Comparison of ENCODE assay signal across 19 cellular contexts in genomic region chr17:71936977-71937376, GRCh38.
A peak's percentile ranks its signal among the peaks of the same experiment; 100 is the strongest.
DNase-seq lines count a peak whose midpoint lies in the region; ATAC-seq, FAIRE-seq and TF ChIP-seq lines count a peak whose summit lies in the region.
"Had no signal": no experiment of that assay in that cellular context is flagged by ENCODE, and none has a peak within 500 bp of the region (broad histone marks: within the 10 kb centered on the region; RNA-seq: fewer than 3 reads in every experiment).

No MANE protein-coding gene starts in this region.

- intact Hi-C loops in PC-3 (cut with micrococcal nuclease) = no loop called here

- H3K27me3 ChIP-seq in PC-3 (ENCODE audit: low read length) (no peaks in the 10 kb centered on the region), smooth muscle cell (ENCODE audit: low read depth) (no peaks in the 10 kb centered on the region)

- H3K27ac ChIP-seq in PC-3 (ENCODE audit: low read length) (peak overlapping the region; percentile 50), epithelial cell of prostate (peak overlapping the region; percentile 71), smooth muscle cell (ENCODE audit: low read depth) (no peak overlapping the region)

- H3K9me3 ChIP-seq in PC-3 (ENCODE audit: low read length) = no peaks in the 10 kb centered on the region
- no peaks in the 10 kb centered on the region for H3K9me3 ChIP-seq in smooth muscle cell (replicated peaks; ENCODE audit: low read depth)

- DNase-seq in H54 (ENCODE audit: insufficient read length, low spot score) = no peak
- peak; percentile 97 for DNase-seq in PC-3
- DNase-seq in epithelial cell of prostate (ENCODE audit: low read depth, low spot score) = peak; percentile 63
- no peak for DNase-seq in smooth muscle cell (lab: John Stamatoyannopoulos, UW; ENCODE audit: unreplicated experiment)
- no peak for DNase-seq in NCI-H2171 treated with DMSO at 0.1 percent for 48 hours (lab: John Stamatoyannopoulos, UW)
- DNase-seq in NCI-H2081 (lab: John Stamatoyannopoulos, UW) = no peak
- no peak for DNase-seq in RCC 7860 (ENCODE audit: low spot score)
- DNase-seq: ACHN; AML-193; DMS153; HCEC 1CT; KG1; NCI-H1092; NCI-H1694; NCI-H446; NK-92 treated with Interleukin-12 subunit alpha and Interleukin-12 subunit beta, amount 100 ng/mL, for 24 hours; OCI-M1; SW 1271 had no signal

- no peaks in the 10 kb centered on the region for H4K20me1 ChIP-seq in PC-3 (ENCODE audit: low read length)
- H4K20me1 ChIP-seq in smooth muscle cell (ENCODE audit: low read depth) = no peaks in the 10 kb centered on the region

- no peak for TF ChIP-seq POLR2A in H54 (IDR thresholded peaks at IDR 0.05; ENCODE audit: low read depth, low read length)

- H3K4me1 ChIP-seq in PC-3 (ENCODE audit: insufficient read depth, low read length) (peaks cover 44% of the 10 kb centered on the region), smooth muscle cell (ENCODE audit: low read depth) (peaks cover 6% of the 10 kb centered on the region)

- H2AFZ ChIP-seq in PC-3 (ENCODE audit: low read length) (no peak overlapping the region), smooth muscle cell (ENCODE audit: low read depth) (no peak overlapping the region)

- H3K9ac ChIP-seq in PC-3 (ENCODE audit: low read length) = no peak overlapping the region
- H3K9ac ChIP-seq in smooth muscle cell (ENCODE audit: low read depth) = no peak overlapping the region

- 65% methylated on average over 2 of the region's 2 CpGs for WGBS in smooth muscle cell (ENCODE audit: low lambda C conversion rate)

- no peak overlapping the region for H3K4me3 ChIP-seq in PC-3 (ENCODE audit: low read length)
- H3K4me3 ChIP-seq in smooth muscle cell = no peak overlapping the region

- CTCF ChIA-PET in PC-3 (lab: Charles Lee) = no interaction called here

- TF ChIP-seq CTCF in PC-3 (conservative IDR thresholded peaks at IDR 0.05; ENCODE audit: low read depth, low read length) (no peak), smooth muscle cell (IDR thresholded peaks at IDR 0.05; ENCODE audit: borderline replicate concordance, insufficient read depth, poor library complexity, severe bottlenecking) (no peak)

- FAIRE-seq in H54 (lab: Jason Lieb, UNC) = peak; percentile 74
- no peak for FAIRE-seq in RCC 7860 (lab: Jason Lieb, UNC)
- FAIRE-seq: GM19239 had no signal

- H3K36me3 ChIP-seq in PC-3 (ENCODE audit: low read depth, low read length) (no peaks in the 10 kb centered on the region), smooth muscle cell (ENCODE audit: low read depth) (no peaks in the 10 kb centered on the region)

- H3K4me2 ChIP-seq in PC-3 (ENCODE audit: low read length) (peak overlapping the region; percentile 28), smooth muscle cell (peak overlapping the region; percentile 18)

- POLR2A ChIA-PET in PC-3 (lab: Charles Lee; ENCODE audit: unreplicated experiment) = no interaction called here

- peak; percentile 87 for ATAC-seq in PC-3

- H3F3A ChIP-seq in PC-3 (ENCODE audit: low read length, unreplicated experiment) = no peaks in the 10 kb centered on the region
- peaks cover 5% of the 10 kb centered on the region for H3F3A ChIP-seq in smooth muscle cell (ENCODE audit: low read depth)

- no peaks in the 10 kb centered on the region for H3K79me2 ChIP-seq in PC-3 (ENCODE audit: low read length)
- no peaks in the 10 kb centered on the region for H3K79me2 ChIP-seq in smooth muscle cell (ENCODE audit: low read depth)

- no peaks in the 10 kb centered on the region for H3K9me2 ChIP-seq in PC-3 (replicated peaks; ENCODE audit: low read length)

- no TSS peak for BruUV-seq in PC-3 (replicated peaks; lab: Mats Ljungman, UMichigan)

Comparison
In these comparisons a context has a peak if more than half of its experiments do, and no peak if none do; other contexts are left out.
1. DNase-seq: peak in PC-3 (single experiment) and epithelial cell of prostate (single experiment); none in H54 (single experiment), smooth muscle cell (single experiment), NCI-H2171 treated with DMSO at 0.1 percent for 48 hours (single experiment), NCI-H2081 (0 of 2) and RCC 7860 (single experiment).